10 cellular contexts compared by ENCODE assay signal in the genomic region with DNA sequence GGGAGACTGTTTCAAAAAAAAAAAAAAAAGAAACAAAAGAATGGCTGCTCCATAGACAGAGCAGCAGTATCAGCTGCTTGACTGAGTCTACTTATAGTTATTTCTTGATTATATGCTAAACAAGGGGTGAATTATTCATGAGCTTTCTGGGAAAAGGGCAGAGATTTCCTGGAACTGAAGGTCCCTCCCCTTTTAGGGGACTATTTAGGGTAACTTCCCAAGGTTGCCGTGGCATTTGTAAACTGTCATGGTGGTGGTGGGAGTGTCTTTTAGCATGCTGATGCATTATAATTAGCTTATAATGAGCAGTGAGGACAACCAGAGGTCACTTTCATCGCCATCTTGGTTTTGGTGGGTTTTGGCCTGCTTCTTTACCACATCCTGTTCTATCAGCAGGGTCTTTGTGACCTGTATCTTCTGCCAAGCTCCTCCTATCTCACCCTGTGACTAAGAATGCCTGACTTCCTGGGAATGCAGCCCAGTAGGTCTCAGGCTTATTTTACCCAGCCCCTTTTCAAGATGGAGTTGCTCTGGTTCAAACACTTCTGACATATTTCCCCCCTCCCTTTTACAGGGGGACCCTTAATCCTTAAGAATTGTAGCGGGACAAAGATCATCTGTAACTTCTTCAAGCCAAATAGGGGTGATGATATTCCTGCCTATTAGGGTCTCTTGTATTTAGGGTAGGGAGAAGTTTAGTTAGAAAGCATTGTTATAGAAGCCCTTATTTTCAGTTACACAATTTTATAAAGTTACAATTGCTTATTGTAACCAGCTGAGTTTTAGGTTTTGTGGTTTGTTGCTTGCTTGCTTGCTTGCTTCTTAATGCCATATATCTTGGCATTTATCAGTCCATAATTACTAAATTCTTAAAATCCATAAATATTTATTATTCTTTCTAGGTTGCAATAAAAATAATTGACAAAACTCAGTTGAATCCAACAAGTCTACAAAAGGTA. TPM values are rescaled to one million over a fixed set of nuclear protein-coding genes. Genes with fewer than 3 reads are reported as not detected.
DNase-seq lines count a peak whose midpoint lies in the region; ATAC-seq, FAIRE-seq and TF ChIP-seq lines count a peak whose summit lies in the region.
"Had no signal": no experiment of that assay in that cellular context is flagged by ENCODE, and none has a peak within 500 bp of the region (broad histone marks: within the 10 kb centered on the region; RNA-seq: fewer than 3 reads in every experiment).

No MANE protein-coding gene starts in this region.

- H3K9me3 Mint-ChIP-seq in activated CD8-positive, alpha-beta T cell treated with anti-CD3 and anti-CD28 coated beads for 36 hours: no peaks in the 10 kb centered on the region
- no peaks in the 10 kb centered on the region for H3K9me3 Mint-ChIP-seq in stimulated activated naive CD8-positive, alpha-beta T cell treated with anti-CD3 and anti-CD28 coated beads, Interleukin-15, Interleukin-2, amounts not matched to agents 100 ng/mL and 50 ng/mL, for 24 hours

- intact Hi-C loops in activated CD8-positive, alpha-beta T cell treated with anti-CD3 and anti-CD28 coated beads for 36 hours (cut with micrococcal nuclease): no loop called here
- intact Hi-C loops in Right ventricle myocardium superior (cut with DNase I): no loop called here

- H3K4me1 Mint-ChIP-seq in activated CD8-positive, alpha-beta T cell treated with anti-CD3 and anti-CD28 coated beads for 36 hours (ENCODE audit: low read depth): peaks cover 51% of the 10 kb centered on the region
- peaks cover 58% of the 10 kb centered on the region for H3K4me1 Mint-ChIP-seq in stimulated activated naive CD8-positive, alpha-beta T cell treated with anti-CD3 and anti-CD28 coated beads, Interleukin-15, Interleukin-2, amounts not matched to agents 100 ng/mL and 50 ng/mL, for 24 hours (ENCODE audit: low read depth)

- peak overlapping the region; percentile 24 for H3K4me3 Mint-ChIP-seq in activated CD8-positive, alpha-beta T cell treated with anti-CD3 and anti-CD28 coated beads for 36 hours
- peak overlapping the region; percentile 35 for H3K4me3 Mint-ChIP-seq in stimulated activated naive CD8-positive, alpha-beta T cell treated with anti-CD3 and anti-CD28 coated beads, Interleukin-15, Interleukin-2, amounts not matched to agents 100 ng/mL and 50 ng/mL, for 24 hours

- peaks cover 29% of the 10 kb centered on the region for H3K36me3 Mint-ChIP-seq in activated CD8-positive, alpha-beta T cell treated with anti-CD3 and anti-CD28 coated beads for 36 hours (ENCODE audit: low read depth)
- peaks cover 27% of the 10 kb centered on the region for H3K36me3 Mint-ChIP-seq in stimulated activated naive CD8-positive, alpha-beta T cell treated with anti-CD3 and anti-CD28 coated beads, Interleukin-15, Interleukin-2, amounts not matched to agents 100 ng/mL and 50 ng/mL, for 24 hours (ENCODE audit: low read depth)

- peak; percentile 74 for ATAC-seq in activated CD8-positive, alpha-beta T cell treated with anti-CD3 and anti-CD28 coated beads for 36 hours
- ATAC-seq in Right ventricle myocardium superior (ENCODE audit: poor library complexity) (peak; percentile 47), GM21786 (IDR thresholded peaks at IDR 0.05; ENCODE audit: unreplicated experiment) (no peak)
- ATAC-seq: esophagus mucosa had no signal

- H3K27ac Mint-ChIP-seq in activated CD8-positive, alpha-beta T cell treated with anti-CD3 and anti-CD28 coated beads for 36 hours: peak overlapping the region; percentile 89
- peak overlapping the region; percentile 86 for H3K27ac Mint-ChIP-seq in stimulated activated naive CD8-positive, alpha-beta T cell treated with anti-CD3 and anti-CD28 coated beads, Interleukin-15, Interleukin-2, amounts not matched to agents 100 ng/mL and 50 ng/mL, for 24 hours

- CTCF ChIA-PET in activated CD8-positive, alpha-beta T cell treated with anti-CD3 and anti-CD28 coated beads for 36 hours (lab: Charles Lee): interaction anchor here (0.7 to 4.7 kb wide), 6 partner anchors 12 to 733 kb away, joined by 3 to 22 read pairs (median 3); no protein-coding TSS in a partner anchor

- POLR2A ChIA-PET in activated CD8-positive, alpha-beta T cell treated with anti-CD3 and anti-CD28 coated beads for 36 hours (lab: Charles Lee): interaction anchor here (0.9 to 1.8 kb wide), 5 partner anchors 10 to 102 kb away, joined by 3 to 5 read pairs (median 3); no protein-coding TSS in a partner anchor

- FAIRE-seq in urothelium cell line (lab: Jason Lieb, UNC): no peak

- DNase-seq in activated CD4-positive, alpha-beta T cell treated with anti-CD3 and anti-CD28 coated beads for 4 hours: peak; percentile 14 to 15
- DNase-seq in activated CD4-positive, alpha-beta T cell treated with anti-CD3 and anti-CD28 coated beads, Interleukin-2, amount 50 U/mL, for 1 hour: no peak
- peak; percentile 81 for DNase-seq in activated CD8-positive, alpha-beta T cell treated with anti-CD3 and anti-CD28 coated beads for 36 hours
- DNase-seq in Right ventricle myocardium superior (no peak), urothelium cell line (ENCODE audit: low spot score) (no peak), iPS-NIHi7 (ENCODE audit: extremely low spot score) (no peak)
- DNase-seq: NCI-H1417 treated with DMSO at 0.1 percent for 48 hours had no signal

- H3K27me3 Mint-ChIP-seq in activated CD8-positive, alpha-beta T cell treated with anti-CD3 and anti-CD28 coated beads for 36 hours: no peaks in the 10 kb centered on the region
- H3K27me3 Mint-ChIP-seq in stimulated activated naive CD8-positive, alpha-beta T cell treated with anti-CD3 and anti-CD28 coated beads, Interleukin-15, Interleukin-2, amounts not matched to agents 100 ng/mL and 50 ng/mL, for 24 hours: no peaks in the 10 kb centered on the region

- no peak for TF ChIP-seq CTCF in activated CD8-positive, alpha-beta T cell treated with anti-CD3 and anti-CD28 coated beads for 36 hours (IDR thresholded peaks at IDR 0.05)

RNA-seq across cellular contexts. Expression of a gene that starts 42.5 kb away (rescaled TPM):
- 10 to 100 TPM; 68.4 to 69.2 TPM for total RNA-seq in activated CD8-positive, alpha-beta T cell treated with anti-CD3 and anti-CD28 coated beads for 36 hours
- 137 TPM for total RNA-seq in Right ventricle myocardium superior

Comparison
In these comparisons a context has a peak if more than half of its experiments do, and no peak if none do; other contexts are left out.
1. DNase-seq: peak in activated CD4-positive, alpha-beta T cell treated with anti-CD3 and anti-CD28 coated beads for 4 hours (2 of 2) and activated CD8-positive, alpha-beta T cell treated with anti-CD3 and anti-CD28 coated beads for 36 hours (single experiment); none in activated CD4-positive, alpha-beta T cell treated with anti-CD3 and anti-CD28 coated beads, Interleukin-2, amount 50 U/mL, for 1 hour (single experiment), Right ventricle myocardium superior (single experiment), urothelium cell line (single experiment) and iPS-NIHi7 (single experiment).